ENCODE assay signal across 19 cellular contexts in the genomic region with DNA sequence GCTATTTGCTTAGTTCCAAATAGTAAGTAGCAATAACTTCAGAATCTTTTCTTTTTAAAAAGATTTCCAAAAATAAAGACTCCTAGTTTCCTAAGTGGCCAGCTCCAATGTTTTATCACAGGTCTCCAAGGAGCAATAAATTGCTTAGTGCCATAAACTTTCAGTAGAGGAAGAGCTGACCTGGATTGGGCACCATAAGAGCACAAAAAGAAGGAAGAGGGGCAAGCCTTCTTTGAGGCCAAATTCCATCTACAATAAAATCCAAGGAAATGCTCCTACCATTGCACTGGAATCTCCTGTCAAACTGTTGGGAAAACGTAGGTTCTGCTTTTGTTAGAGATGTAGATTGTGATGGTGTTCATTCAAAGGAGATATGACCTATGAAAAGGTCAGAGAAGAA.
"Had no signal": no experiment of that assay in that cellular context is flagged by ENCODE, and none has a peak within 500 bp of the region (broad histone marks: within the 10 kb centered on the region; RNA-seq: fewer than 3 reads in every experiment).

No MANE protein-coding gene starts in this region.

- FAIRE-seq: endothelial cell of umbilical vein had no signal

- H3K4me3 ChIP-seq: coronary artery, dorsolateral prefrontal cortex, esophagus muscularis mucosa, gastroesophageal sphincter, heart left ventricle, hepatocyte, left lung, lower lobe of right lung had no signal

- H3K9me3 ChIP-seq: esophagus muscularis mucosa, gastroesophageal sphincter, heart left ventricle, left lung, lower lobe of right lung had no signal

- H3K27me3 ChIP-seq: dorsolateral prefrontal cortex, esophagus muscularis mucosa, foreskin keratinocyte, gastroesophageal sphincter, heart left ventricle, hepatocyte, left lung had no signal

- DNase-seq: dermis blood vessel endothelial cell; dorsolateral prefrontal cortex; effector CD4-positive, alpha-beta T cell; effector memory CD4-positive, alpha-beta T cell; foreskin keratinocyte; heart left ventricle; hypothalamus; immature natural killer cell; islet precursor cell; kidney; kidney glomerular epithelial cell; left lung; lower lobe of right lung; mesenchymal stem cell had no signal

- H3K36me3 ChIP-seq: left lung had no signal

- H3K4me1 ChIP-seq: foreskin keratinocyte, left lung, lower lobe of right lung had no signal

- H3K27ac ChIP-seq: coronary artery, dorsolateral prefrontal cortex, esophagus muscularis mucosa, foreskin keratinocyte, gastroesophageal sphincter, heart left ventricle, hepatocyte, left lung, lower lobe of right lung had no signal

- ATAC-seq: foreskin keratinocyte, gastroesophageal sphincter, heart left ventricle, left lung, lower lobe of right lung had no signal
